ENCODE assay signal across 1 cellular context in the genomic region with DNA sequence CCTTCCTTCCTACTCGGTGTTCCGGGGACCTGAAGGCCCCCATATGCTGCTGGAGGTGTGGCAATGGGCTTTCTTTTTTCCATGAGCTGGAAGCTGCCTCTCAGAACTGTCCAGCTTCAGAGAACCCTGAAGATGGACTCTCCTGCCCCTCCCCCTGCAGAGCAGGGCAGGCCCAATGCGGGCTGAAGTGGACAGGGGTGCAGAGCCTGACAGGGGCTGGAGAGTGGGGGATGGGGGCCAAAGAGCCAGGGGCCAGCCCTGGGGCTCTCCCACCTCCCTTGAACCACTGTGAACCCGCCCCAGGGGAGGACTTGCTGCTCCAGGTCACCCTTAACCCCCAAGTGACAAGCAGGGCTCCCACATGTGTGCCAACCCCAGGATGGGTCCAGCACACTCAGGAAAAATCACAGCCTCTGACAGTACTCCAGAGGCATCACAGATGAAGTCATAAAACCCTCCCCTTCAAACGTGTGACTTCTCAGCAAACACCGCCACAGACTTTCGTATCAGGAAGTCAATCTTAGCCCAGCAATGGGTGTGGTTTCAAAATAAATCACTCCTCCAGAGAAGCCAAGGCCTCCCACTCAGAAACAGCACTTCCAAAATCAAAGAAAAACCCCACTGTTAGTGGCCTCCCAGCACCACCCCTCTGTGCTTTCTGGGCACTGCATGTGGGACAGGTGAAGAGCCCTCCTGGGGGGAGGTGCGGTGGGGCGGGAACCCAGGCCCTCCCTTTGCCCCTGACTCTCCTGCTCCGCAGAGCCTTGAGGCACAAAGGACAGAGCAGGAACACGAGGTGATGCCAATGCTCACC.
A peak's percentile ranks its signal among the peaks of the same experiment; 100 is the strongest.
TF ChIP-seq lines count a peak whose summit lies in the region.

No MANE protein-coding gene starts in this region.

TF ChIP-seq in K562, 482 proteins besides CTCF, POLR2A, EP300 and RAD21 (continued from another document and continues in another):
- TF ChIP-seq E2F8 (IDR thresholded peaks at IDR 0.05; ENCODE audit: low read depth, partially characterized antibody) (no peak), HNRNPH1 (optimal IDR thresholded peaks at IDR 0.05; ENCODE audit: low read depth, low read length) (no peak), FOSL1 (tag; conservative IDR thresholded peaks at IDR 0.05) (peak; percentile 33), MYC (IDR thresholded peaks at IDR 0.05; ENCODE audit: low read depth, low read length) (peak; percentile 22; the same call in 1 of the 2 replicates), MYC (CRISPR knock-in tag; IDR thresholded peaks at IDR 0.05; ENCODE audit: borderline replicate concordance, low read depth) (no peak), CXXC5 (CRISPR knock-in tag; IDR thresholded peaks at IDR 0.05) (no peak), PBX2 (CRISPR knock-in tag; IDR thresholded peaks at IDR 0.05; ENCODE audit: low read depth) (no peak), PBX2 (tag; conservative IDR thresholded peaks at IDR 0.05; ENCODE audit: low read depth) (peak; percentile 68), CC2D1A (IDR thresholded peaks at IDR 0.05) (no peak), ZBTB2 (IDR thresholded peaks at IDR 0.05) (no peak), HOXB6 (CRISPR knock-in tag; IDR thresholded peaks at IDR 0.05; ENCODE audit: borderline replicate concordance) (no peak), ZNF511 (CRISPR knock-in tag; IDR thresholded peaks at IDR 0.05) (no peak), XRCC3 (IDR thresholded peaks at IDR 0.05) (no peak), HDAC3 (IDR thresholded peaks at IDR 0.05; ENCODE audit: borderline replicate concordance, partially characterized antibody) (no peak), TEAD1 (CRISPR knock-in tag; IDR thresholded peaks at IDR 0.05) (no peak), BHLHE40 (IDR thresholded peaks at IDR 0.05; ENCODE audit: low read length) (peak; percentile 76), HES1 (IDR thresholded peaks at IDR 0.05; ENCODE audit: low read depth) (no peak), FOXJ2 (tag; IDR thresholded peaks at IDR 0.05) (no peak), CBFA2T3 (IDR thresholded peaks at IDR 0.05) (peak; percentile 56), ZNF41 (CRISPR knock-in tag; conservative IDR thresholded peaks at IDR 0.05) (no peak), HSF4 (CRISPR knock-in tag; IDR thresholded peaks at IDR 0.05; ENCODE audit: borderline replicate concordance) (no peak)
- TF ChIP-seq, protein P1, sequence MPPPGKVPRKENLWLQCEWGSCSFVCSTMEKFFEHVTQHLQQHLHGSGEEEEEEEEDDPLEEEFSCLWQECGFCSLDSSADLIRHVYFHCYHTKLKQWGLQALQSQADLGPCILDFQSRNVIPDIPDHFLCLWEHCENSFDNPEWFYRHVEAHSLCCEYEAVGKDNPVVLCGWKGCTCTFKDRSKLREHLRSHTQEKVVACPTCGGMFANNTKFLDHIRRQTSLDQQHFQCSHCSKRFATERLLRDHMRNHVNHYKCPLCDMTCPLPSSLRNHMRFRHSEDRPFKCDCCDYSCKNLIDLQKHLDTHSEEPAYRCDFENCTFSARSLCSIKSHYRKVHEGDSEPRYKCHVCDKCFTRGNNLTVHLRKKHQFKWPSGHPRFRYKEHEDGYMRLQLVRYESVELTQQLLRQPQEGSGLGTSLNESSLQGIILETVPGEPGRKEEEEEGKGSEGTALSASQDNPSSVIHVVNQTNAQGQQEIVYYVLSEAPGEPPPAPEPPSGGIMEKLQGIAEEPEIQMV (tag; conservative IDR thresholded peaks at IDR 0.05; ENCODE audit: low read depth): no peak
- TF ChIP-seq, protein P2, sequence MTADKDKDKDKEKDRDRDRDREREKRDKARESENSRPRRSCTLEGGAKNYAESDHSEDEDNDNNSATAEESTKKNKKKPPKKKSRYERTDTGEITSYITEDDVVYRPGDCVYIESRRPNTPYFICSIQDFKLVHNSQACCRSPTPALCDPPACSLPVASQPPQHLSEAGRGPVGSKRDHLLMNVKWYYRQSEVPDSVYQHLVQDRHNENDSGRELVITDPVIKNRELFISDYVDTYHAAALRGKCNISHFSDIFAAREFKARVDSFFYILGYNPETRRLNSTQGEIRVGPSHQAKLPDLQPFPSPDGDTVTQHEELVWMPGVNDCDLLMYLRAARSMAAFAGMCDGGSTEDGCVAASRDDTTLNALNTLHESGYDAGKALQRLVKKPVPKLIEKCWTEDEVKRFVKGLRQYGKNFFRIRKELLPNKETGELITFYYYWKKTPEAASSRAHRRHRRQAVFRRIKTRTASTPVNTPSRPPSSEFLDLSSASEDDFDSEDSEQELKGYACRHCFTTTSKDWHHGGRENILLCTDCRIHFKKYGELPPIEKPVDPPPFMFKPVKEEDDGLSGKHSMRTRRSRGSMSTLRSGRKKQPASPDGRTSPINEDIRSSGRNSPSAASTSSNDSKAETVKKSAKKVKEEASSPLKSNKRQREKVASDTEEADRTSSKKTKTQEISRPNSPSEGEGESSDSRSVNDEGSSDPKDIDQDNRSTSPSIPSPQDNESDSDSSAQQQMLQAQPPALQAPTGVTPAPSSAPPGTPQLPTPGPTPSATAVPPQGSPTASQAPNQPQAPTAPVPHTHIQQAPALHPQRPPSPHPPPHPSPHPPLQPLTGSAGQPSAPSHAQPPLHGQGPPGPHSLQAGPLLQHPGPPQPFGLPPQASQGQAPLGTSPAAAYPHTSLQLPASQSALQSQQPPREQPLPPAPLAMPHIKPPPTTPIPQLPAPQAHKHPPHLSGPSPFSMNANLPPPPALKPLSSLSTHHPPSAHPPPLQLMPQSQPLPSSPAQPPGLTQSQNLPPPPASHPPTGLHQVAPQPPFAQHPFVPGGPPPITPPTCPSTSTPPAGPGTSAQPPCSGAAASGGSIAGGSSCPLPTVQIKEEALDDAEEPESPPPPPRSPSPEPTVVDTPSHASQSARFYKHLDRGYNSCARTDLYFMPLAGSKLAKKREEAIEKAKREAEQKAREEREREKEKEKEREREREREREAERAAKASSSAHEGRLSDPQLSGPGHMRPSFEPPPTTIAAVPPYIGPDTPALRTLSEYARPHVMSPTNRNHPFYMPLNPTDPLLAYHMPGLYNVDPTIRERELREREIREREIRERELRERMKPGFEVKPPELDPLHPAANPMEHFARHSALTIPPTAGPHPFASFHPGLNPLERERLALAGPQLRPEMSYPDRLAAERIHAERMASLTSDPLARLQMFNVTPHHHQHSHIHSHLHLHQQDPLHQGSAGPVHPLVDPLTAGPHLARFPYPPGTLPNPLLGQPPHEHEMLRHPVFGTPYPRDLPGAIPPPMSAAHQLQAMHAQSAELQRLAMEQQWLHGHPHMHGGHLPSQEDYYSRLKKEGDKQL (CRISPR knock-in tag; IDR thresholded peaks at IDR 0.05; ENCODE audit: borderline replicate concordance): no peak
- TF ChIP-seq, protein P3, sequence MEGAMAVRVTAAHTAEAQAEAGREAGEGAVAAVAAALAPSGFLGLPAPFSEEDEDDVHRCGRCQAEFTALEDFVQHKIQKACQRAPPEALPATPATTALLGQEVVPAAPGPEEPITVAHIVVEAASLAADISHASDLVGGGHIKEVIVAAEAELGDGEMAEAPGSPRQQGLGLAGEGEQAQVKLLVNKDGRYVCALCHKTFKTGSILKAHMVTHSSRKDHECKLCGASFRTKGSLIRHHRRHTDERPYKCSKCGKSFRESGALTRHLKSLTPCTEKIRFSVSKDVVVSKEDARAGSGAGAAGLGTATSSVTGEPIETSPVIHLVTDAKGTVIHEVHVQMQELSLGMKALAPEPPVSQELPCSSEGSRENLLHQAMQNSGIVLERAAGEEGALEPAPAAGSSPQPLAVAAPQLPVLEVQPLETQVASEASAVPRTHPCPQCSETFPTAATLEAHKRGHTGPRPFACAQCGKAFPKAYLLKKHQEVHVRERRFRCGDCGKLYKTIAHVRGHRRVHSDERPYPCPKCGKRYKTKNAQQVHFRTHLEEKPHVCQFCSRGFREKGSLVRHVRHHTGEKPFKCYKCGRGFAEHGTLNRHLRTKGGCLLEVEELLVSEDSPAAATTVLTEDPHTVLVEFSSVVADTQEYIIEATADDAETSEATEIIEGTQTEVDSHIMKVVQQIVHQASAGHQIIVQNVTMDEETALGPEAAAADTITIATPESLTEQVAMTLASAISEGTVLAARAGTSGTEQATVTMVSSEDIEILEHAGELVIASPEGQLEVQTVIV (CRISPR knock-in tag; IDR thresholded peaks at IDR 0.05; ENCODE audit: borderline replicate concordance): no peak
- TF ChIP-seq, protein P4, sequence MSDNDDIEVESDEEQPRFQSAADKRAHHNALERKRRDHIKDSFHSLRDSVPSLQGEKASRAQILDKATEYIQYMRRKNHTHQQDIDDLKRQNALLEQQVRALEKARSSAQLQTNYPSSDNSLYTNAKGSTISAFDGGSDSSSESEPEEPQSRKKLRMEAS (CRISPR knock-in tag; IDR thresholded peaks at IDR 0.05): no peak
- TF ChIP-seq, protein P5, sequence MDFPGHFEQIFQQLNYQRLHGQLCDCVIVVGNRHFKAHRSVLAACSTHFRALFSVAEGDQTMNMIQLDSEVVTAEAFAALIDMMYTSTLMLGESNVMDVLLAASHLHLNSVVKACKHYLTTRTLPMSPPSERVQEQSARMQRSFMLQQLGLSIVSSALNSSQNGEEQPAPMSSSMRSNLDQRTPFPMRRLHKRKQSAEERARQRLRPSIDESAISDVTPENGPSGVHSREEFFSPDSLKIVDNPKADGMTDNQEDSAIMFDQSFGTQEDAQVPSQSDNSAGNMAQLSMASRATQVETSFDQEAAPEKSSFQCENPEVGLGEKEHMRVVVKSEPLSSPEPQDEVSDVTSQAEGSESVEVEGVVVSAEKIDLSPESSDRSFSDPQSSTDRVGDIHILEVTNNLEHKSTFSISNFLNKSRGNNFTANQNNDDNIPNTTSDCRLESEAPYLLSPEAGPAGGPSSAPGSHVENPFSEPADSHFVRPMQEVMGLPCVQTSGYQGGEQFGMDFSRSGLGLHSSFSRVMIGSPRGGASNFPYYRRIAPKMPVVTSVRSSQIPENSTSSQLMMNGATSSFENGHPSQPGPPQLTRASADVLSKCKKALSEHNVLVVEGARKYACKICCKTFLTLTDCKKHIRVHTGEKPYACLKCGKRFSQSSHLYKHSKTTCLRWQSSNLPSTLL (IDR thresholded peaks at IDR 0.05): no peak
